ENCODE assay signal across 10 cellular contexts in the genomic region with DNA sequence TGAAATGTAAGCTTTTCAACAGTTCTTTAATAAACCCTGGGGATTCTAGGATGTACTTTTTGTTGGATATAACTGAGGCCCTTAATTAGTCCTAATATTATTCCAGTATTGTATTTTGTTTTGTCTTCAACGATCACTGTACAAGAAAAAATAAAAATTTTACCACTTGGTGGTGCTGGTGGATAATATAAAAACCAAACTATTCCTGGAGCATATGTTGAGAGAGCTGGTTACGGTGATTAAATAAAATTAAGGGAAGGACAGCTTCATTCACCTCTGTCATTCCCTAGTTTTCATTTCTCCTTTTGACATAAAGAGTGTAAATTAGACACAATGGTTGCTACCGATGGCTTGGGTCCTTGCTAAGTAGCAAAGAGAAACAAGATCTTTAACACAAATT.
DNase-seq lines count a peak whose midpoint lies in the region; ATAC-seq lines count a peak whose summit lies in the region.
"Had no signal": no experiment of that assay in that cellular context is flagged by ENCODE, and none has a peak within 500 bp of the region (broad histone marks: within the 10 kb centered on the region; RNA-seq: fewer than 3 reads in every experiment).

No MANE protein-coding gene starts in this region.

- no peaks in the 10 kb centered on the region for H3K9me3 Mint-ChIP-seq in stimulated activated memory B cell treated with anti-CD40 and anti-IgM and Interleukin-4, amounts not matched to agents 10 μg/mL and 1 μg/mL and 100 μg/mL, for 72 hours
- H3K9me3 Mint-ChIP-seq: activated naive CD8-positive, alpha-beta T cell treated with anti-CD3 and anti-CD28 coated beads, Interleukin-2, amount 10 ng/mL, durations not matched to agents 7 days and 5 days had no signal

- DNase-seq in NCI-H2196 (lab: John Stamatoyannopoulos, UW; ENCODE audit: unreplicated experiment) (peak; percentile 2), NCI-H2196 treated with DMSO at 0.1 percent for 48 hours (lab: John Stamatoyannopoulos, UW; ENCODE audit: unreplicated experiment) (no peak), NCI-H460 (ENCODE audit: extremely low read depth, low read depth) (peak; percentile 40), cerebellar cortex (ENCODE audit: low spot score) (peak; percentile 18), retina (peak; percentile 74), posterior cingulate gyrus (no peak), islet precursor cell (no peak)
- DNase-seq: activated naive CD8-positive, alpha-beta T cell treated with anti-CD3 and anti-CD28 coated beads, Interleukin-2, amount 10 ng/mL, durations not matched to agents 7 days and 5 days; left ventricle myocardium superior had no signal

- no peaks in the 10 kb centered on the region for H3K27me3 Mint-ChIP-seq in stimulated activated memory B cell treated with anti-CD40 and anti-IgM and Interleukin-4, amounts not matched to agents 10 μg/mL and 1 μg/mL and 100 μg/mL, for 72 hours
- H3K27me3 Mint-ChIP-seq: activated naive CD8-positive, alpha-beta T cell treated with anti-CD3 and anti-CD28 coated beads, Interleukin-2, amount 10 ng/mL, durations not matched to agents 7 days and 5 days had no signal

- H3K36me3 Mint-ChIP-seq in stimulated activated memory B cell treated with anti-CD40 and anti-IgM and Interleukin-4, amounts not matched to agents 10 μg/mL and 1 μg/mL and 100 μg/mL, for 72 hours: no peaks in the 10 kb centered on the region
- H3K36me3 Mint-ChIP-seq: activated naive CD8-positive, alpha-beta T cell treated with anti-CD3 and anti-CD28 coated beads, Interleukin-2, amount 10 ng/mL, durations not matched to agents 7 days and 5 days had no signal

- H3K27ac Mint-ChIP-seq in stimulated activated memory B cell treated with anti-CD40 and anti-IgM and Interleukin-4, amounts not matched to agents 10 μg/mL and 1 μg/mL and 100 μg/mL, for 72 hours: no peak overlapping the region
- H3K27ac Mint-ChIP-seq: activated naive CD8-positive, alpha-beta T cell treated with anti-CD3 and anti-CD28 coated beads, Interleukin-2, amount 10 ng/mL, durations not matched to agents 7 days and 5 days had no signal

- intact Hi-C loops in posterior cingulate gyrus (cut with DNase I): no loop called here

- no peaks in the 10 kb centered on the region for H3K4me1 Mint-ChIP-seq in stimulated activated memory B cell treated with anti-CD40 and anti-IgM and Interleukin-4, amounts not matched to agents 10 μg/mL and 1 μg/mL and 100 μg/mL, for 72 hours
- H3K4me1 Mint-ChIP-seq: activated naive CD8-positive, alpha-beta T cell treated with anti-CD3 and anti-CD28 coated beads, Interleukin-2, amount 10 ng/mL, durations not matched to agents 7 days and 5 days had no signal

- H3K4me3 Mint-ChIP-seq in stimulated activated memory B cell treated with anti-CD40 and anti-IgM and Interleukin-4, amounts not matched to agents 10 μg/mL and 1 μg/mL and 100 μg/mL, for 72 hours: no peak overlapping the region
- H3K4me3 Mint-ChIP-seq: activated naive CD8-positive, alpha-beta T cell treated with anti-CD3 and anti-CD28 coated beads, Interleukin-2, amount 10 ng/mL, durations not matched to agents 7 days and 5 days had no signal

- no peak for ATAC-seq in stimulated activated memory B cell treated with anti-CD40 and anti-IgM and Interleukin-4, amounts not matched to agents 10 μg/mL and 1 μg/mL and 100 μg/mL, for 72 hours
- ATAC-seq: left ventricle myocardium superior had no signal

Comparison
In these comparisons a context has a peak if more than half of its experiments do, and no peak if none do; other contexts are left out.
1. DNase-seq: peak in NCI-H2196 (single experiment), NCI-H460 (single experiment), cerebellar cortex (single experiment) and retina (single experiment); none in NCI-H2196 treated with DMSO at 0.1 percent for 48 hours (single experiment), posterior cingulate gyrus (0 of 10) and islet precursor cell (single experiment).